6 cellular contexts compared by ENCODE assay signal in genomic region chr2:378364-378763, GRCh38.
"Had no signal": no experiment of that assay in that cellular context is flagged by ENCODE, and none has a peak within 500 bp of the region (broad histone marks: within the 10 kb centered on the region; RNA-seq: fewer than 3 reads in every experiment).

No MANE protein-coding gene starts in this region.

- H3K9ac ChIP-seq: KMS-11 had no signal

- DNase-seq: IMR-90, KBM-7, KG1 had no signal

- H3K27ac ChIP-seq: HL-60, KMS-11 had no signal

- H3K4me2 ChIP-seq: KMS-11 had no signal

- H3K4me3 ChIP-seq: K562 had no signal

- FAIRE-seq: K562 had no signal

- ATAC-seq: K562 had no signal
